In genomic region chr15:48536681-48537091, GRCh38 we compare ENCODE assay signal across 18 cellular contexts.
DNase-seq lines count a peak whose midpoint lies in the region; FAIRE-seq and TF ChIP-seq lines count a peak whose summit lies in the region.
"Had no signal": no experiment of that assay in that cellular context is flagged by ENCODE, and none has a peak within 500 bp of the region (broad histone marks: within the 10 kb centered on the region; RNA-seq: fewer than 3 reads in every experiment).

No MANE protein-coding gene starts in this region.

- H3K27me3 ChIP-seq in subcutaneous abdominal adipose tissue (ENCODE audit: control insufficient read depth in 5 of 5, insufficient read depth in 4 of 5, low read length in 5 of 5), result no peaks in the 10 kb centered on the region
- H3K27me3 ChIP-seq: foreskin keratinocyte had no signal

- FAIRE-seq in HTR-8/SVneo (lab: Jason Lieb, UNC), result no peak

- no peak overlapping the region for H3K4me3 ChIP-seq in LNCaP clone FGC (ENCODE audit: low read depth, low read length)
- no peak overlapping the region for H3K4me3 ChIP-seq in subcutaneous abdominal adipose tissue (ENCODE audit: low read depth in 1 of 5, low read length in 5 of 5)
- H3K4me3 ChIP-seq: PC-9 had no signal

- H3K9ac ChIP-seq in subcutaneous abdominal adipose tissue (ENCODE audit: low read length in 5 of 5), result peak overlapping the region in 1 of 5 donors; percentile 8

- H3K27ac ChIP-seq in subcutaneous abdominal adipose tissue (ENCODE audit: low read depth, low read length), result peak overlapping the region; percentile 25
- H3K27ac ChIP-seq: foreskin keratinocyte, PC-9 had no signal

- H3K9me3 ChIP-seq in subcutaneous abdominal adipose tissue (ENCODE audit: control insufficient read depth in 5 of 5, low read length in 5 of 5), result no peaks in the 10 kb centered on the region

- TF ChIP-seq CTCF in LNCaP clone FGC (IDR thresholded peaks at IDR 0.05; ENCODE audit: control insufficient read depth, extremely low read depth, insufficient read depth), result no peak

- H3K36me3 ChIP-seq in subcutaneous abdominal adipose tissue (ENCODE audit: control insufficient read depth in 5 of 5, insufficient read depth in 5 of 5, low read length in 5 of 5), result peaks cover 0 to 19% (median 3%) of the 10 kb centered on the region in 5 donors

- peaks cover 0 to 32% (median 29%) of the 10 kb centered on the region in 5 donors for H3K4me1 ChIP-seq in subcutaneous abdominal adipose tissue (ENCODE audit: control insufficient read depth in 5 of 5, insufficient read depth in 5 of 5, low read length in 5 of 5)
- H3K4me1 ChIP-seq: foreskin keratinocyte had no signal

- DNase-seq in LNCaP clone FGC (ENCODE audit: low read depth) (peak; percentile 72), dermis microvascular lymphatic vessel endothelial cell (ENCODE audit: low read depth in 2 of 2) (peak; percentile 67 to 96), iris pigment epithelial cell (ENCODE audit: low read depth) (peak; percentile 56), DMS53 treated with DMSO at 0.1 percent for 48 hours (lab: John Stamatoyannopoulos, UW; ENCODE audit: unreplicated experiment) (no peak), AML-193 (lab: John Stamatoyannopoulos, UW) (no peak), GDM1 (lab: John Stamatoyannopoulos, UW) (no peak), HTR-8/SVneo (ENCODE audit: insufficient read length, low spot score) (no peak)
- DNase-seq: activated CD8-positive, alpha-beta memory T cell treated with anti-CD3 and anti-CD28 coated beads, Interleukin-2, amount 50 U/mL, for 48 hours; activated naive CD8-positive, alpha-beta T cell treated with anti-CD3 and anti-CD28 coated beads for 36 hours; CD8-positive, alpha-beta memory T cell; foreskin keratinocyte; GF-D8; KG1; NCI-H187; NCI-H510A treated with DMSO at 0.1 percent for 48 hours; PC-9; SW 1271 had no signal

Comparison
In these comparisons a context has a peak if more than half of its experiments do, and no peak if none do; other contexts are left out.
1. DNase-seq: peak in LNCaP clone FGC (single experiment), dermis microvascular lymphatic vessel endothelial cell (2 of 2) and iris pigment epithelial cell (single experiment); none in DMS53 treated with DMSO at 0.1 percent for 48 hours (single experiment), AML-193 (0 of 2), GDM1 (single experiment) and HTR-8/SVneo (single experiment).